ENCODE assay signal across 8 cellular contexts in the genomic region with DNA sequence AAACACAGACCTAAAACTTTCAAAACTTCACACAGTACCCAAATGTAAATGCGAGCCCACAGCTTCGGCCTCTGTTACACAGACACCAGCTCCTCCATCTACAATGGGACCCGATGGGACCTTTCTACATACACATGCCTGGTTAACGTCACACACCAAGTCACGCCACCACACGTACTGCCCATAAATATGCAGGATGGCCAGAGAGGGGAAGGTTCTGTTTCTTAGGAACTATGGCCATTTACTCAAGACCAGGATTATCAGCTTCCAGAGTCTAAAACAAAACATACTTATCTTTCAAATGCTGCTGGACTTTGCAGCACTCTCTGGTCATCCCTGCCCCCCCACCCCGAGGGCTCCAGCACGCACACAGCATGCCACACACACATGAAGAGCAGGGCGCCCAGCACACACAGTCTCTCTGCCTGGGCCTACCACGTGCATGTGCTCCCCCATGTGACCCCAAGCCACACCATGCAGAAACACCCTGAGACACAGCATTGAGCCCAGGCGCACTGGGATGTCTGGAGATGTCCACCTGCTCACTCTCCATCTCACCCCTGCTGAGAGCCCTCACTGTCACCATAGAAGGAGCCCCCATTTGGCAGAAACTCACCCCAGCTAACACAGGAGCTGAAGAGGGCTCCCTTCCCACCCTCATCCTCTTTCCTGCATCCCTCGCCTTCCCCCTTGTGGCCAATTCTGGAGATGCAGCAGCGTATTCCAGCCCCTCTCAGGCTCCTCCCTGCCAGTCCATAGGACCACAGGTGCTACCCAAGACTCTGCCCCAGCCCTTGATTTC.
DNase-seq lines count a peak whose midpoint lies in the region; ATAC-seq and TF ChIP-seq lines count a peak whose summit lies in the region.

No MANE protein-coding gene starts in this region.

- POLR2A ChIA-PET in OCI-LY7 (lab: Charles Lee): no interaction called here

- intact Hi-C loops in OCI-LY7 (cut with micrococcal nuclease; ENCODE audit: unreplicated experiment): loop anchor here (1.0 to 10.0 kb wide), 3 partner anchors 99 to 278 kb away; no protein-coding TSS in a partner anchor

- H3K27ac ChIP-seq in OCI-LY7 (ENCODE audit: low read depth, low read length, poor library complexity, severe bottlenecking) (no peak overlapping the region), fibroblast of lung (ENCODE audit: insufficient read depth, low read length) (no peak overlapping the region)

- H3K27me3 Mint-ChIP-seq in neural crest cell (ENCODE audit: low read depth): peaks cover 9% of the 10 kb centered on the region

- CTCF ChIA-PET in OCI-LY7 (lab: Charles Lee; ENCODE audit: unreplicated experiment): interaction anchor here (0.6 kb wide), 1 partner anchor 37 kb away, joined by 3 read pairs; no protein-coding TSS in a partner anchor

- no TSS peak for BruUV-seq in OCI-LY7 (replicated peaks; lab: Mats Ljungman, UMichigan)

- H3K9ac ChIP-seq in fibroblast of lung (ENCODE audit: insufficient read depth, low read length): no peak overlapping the region

- no peaks in the 10 kb centered on the region for H3K9me3 Mint-ChIP-seq in neural crest cell

- H3K79me2 ChIP-seq in OCI-LY7 (ENCODE audit: insufficient read depth, low read depth, low read length) (no peaks in the 10 kb centered on the region), fibroblast of lung (ENCODE audit: control insufficient read depth, insufficient read depth, low read length) (no peaks in the 10 kb centered on the region)

- peak; percentile 83 for DNase-seq in COLO829 (ENCODE audit: low spot score)
- DNase-seq in HuH-7 (ENCODE audit: low spot score): peak; percentile 85
- peak; percentile 73 for DNase-seq in OCI-LY7 (ENCODE audit: low spot score)
- peak; percentile 75 for DNase-seq in activated T-cell treated with anti-CD3 and anti-CD28 coated beads, Interleukin-2, amount 50 U/mL, for 1 hour
- DNase-seq in fibroblast of lung (ENCODE audit: low read depth in 2 of 2): peak; percentile 42 to 64
- peak; percentile 96 for DNase-seq in neural crest cell (ENCODE audit: low read depth, low spot score)
- DNase-seq in stimulated activated naive CD8-positive, alpha-beta T cell treated with anti-CD3 and anti-CD28 coated beads, Interleukin-15, Interleukin-2, amounts not matched to agents 100 U/mL and 50 U/mL, for 24 hours: peak; percentile 86

- no peaks in the 10 kb centered on the region for H4K20me1 ChIP-seq in OCI-LY7 (ENCODE audit: insufficient read depth, low read length)
- H4K20me1 ChIP-seq in fibroblast of lung (ENCODE audit: control insufficient read depth, extremely low read depth, insufficient read depth, low read length): no peaks in the 10 kb centered on the region

- no peak overlapping the region for H3K27ac Mint-ChIP-seq in neural crest cell (ENCODE audit: unreplicated experiment)

- peak; percentile 69 for ATAC-seq in stimulated activated naive CD8-positive, alpha-beta T cell treated with anti-CD3 and anti-CD28 coated beads, Interleukin-15, Interleukin-2, amounts not matched to agents 100 U/mL and 50 U/mL, for 24 hours
- ATAC-seq in HG03457 (IDR thresholded peaks at IDR 0.05; ENCODE audit: unreplicated experiment): no peak

- H3K4me2 ChIP-seq in OCI-LY7 (ENCODE audit: low read length) (no peak overlapping the region), fibroblast of lung (ENCODE audit: extremely low read depth, insufficient read depth, low read length) (no peak overlapping the region)

- H3K4me3 Mint-ChIP-seq in neural crest cell: no peak overlapping the region

- no peak overlapping the region for H2AFZ ChIP-seq in OCI-LY7 (ENCODE audit: low read length)
- H2AFZ ChIP-seq in fibroblast of lung (ENCODE audit: low read length): no peak overlapping the region

- H3K4me3 ChIP-seq in OCI-LY7 (ENCODE audit: low read depth, low read length, poor library complexity, severe bottlenecking): no peak overlapping the region
- no peak overlapping the region for H3K4me3 ChIP-seq in fibroblast of lung (replicated peaks in 1 of 4; ENCODE audit: control extremely low read depth in 1 of 4, insufficient read depth in 1 of 4, low read depth in 3 of 4, low read length in 4 of 4)

- H3K36me3 ChIP-seq in OCI-LY7 (ENCODE audit: insufficient read depth, low read length) (no peaks in the 10 kb centered on the region), fibroblast of lung (ENCODE audit: control insufficient read depth, insufficient read depth, low read length) (no peaks in the 10 kb centered on the region)

- H3K4me1 ChIP-seq in OCI-LY7 (ENCODE audit: insufficient read depth, low read length, poor library complexity, severe bottlenecking) (peaks cover 17% of the 10 kb centered on the region), fibroblast of lung (ENCODE audit: control insufficient read depth, extremely low read depth, insufficient read depth, low read length) (no peaks in the 10 kb centered on the region)

- H3K27me3 ChIP-seq in fibroblast of lung (ENCODE audit: control insufficient read depth, insufficient read depth, low read length): peaks cover 12% of the 10 kb centered on the region

- peaks cover 9% of the 10 kb centered on the region for H3K4me1 Mint-ChIP-seq in neural crest cell

- TF ChIP-seq CTCF in OCI-LY7 (conservative IDR thresholded peaks at IDR 0.05; ENCODE audit: low read length) (peak; percentile 88), fibroblast of lung (conservative IDR thresholded peaks at IDR 0.05 in 1 of 2, IDR thresholded peaks at IDR 0.05 in 1 of 2; ENCODE audit: low read depth in 1 of 2, low read length in 2 of 2) (peak; percentile 87 to 98), neural crest cell (conservative IDR thresholded peaks at IDR 0.05) (peak; percentile 88)

- no peaks in the 10 kb centered on the region for H3K36me3 Mint-ChIP-seq in neural crest cell (ENCODE audit: low read depth)

- H3K9me3 ChIP-seq in OCI-LY7 (ENCODE audit: low read length): no peaks in the 10 kb centered on the region
- H3K9me3 ChIP-seq in fibroblast of lung (ENCODE audit: control insufficient read depth, insufficient read depth, low read depth, low read length): no peaks in the 10 kb centered on the region

- no peaks in the 10 kb centered on the region for H3K9me2 ChIP-seq in OCI-LY7 (ENCODE audit: insufficient read depth, low read length)
